In the genomic region with DNA sequence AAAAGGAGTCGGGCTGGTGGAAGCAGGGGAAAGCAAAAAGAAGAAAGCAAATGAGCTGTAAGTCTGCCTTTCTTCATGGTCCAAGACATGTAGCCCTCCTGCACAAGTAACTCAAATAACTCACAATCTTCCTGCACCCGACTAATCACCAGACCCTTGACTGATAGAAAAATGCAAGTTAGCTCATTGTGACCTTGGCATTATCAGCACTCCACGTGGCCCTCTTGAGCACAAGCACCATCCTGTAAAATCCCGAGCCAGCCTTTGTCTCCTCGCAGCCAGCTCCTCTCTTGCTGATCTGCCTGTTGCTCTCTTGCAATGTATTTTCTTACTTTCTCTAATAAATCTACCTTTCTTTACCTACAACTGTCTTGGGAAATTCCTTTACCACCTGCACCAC, we compare ENCODE assay signal across 19 cellular contexts. TPM values are rescaled to one million over a fixed set of nuclear protein-coding genes. Genes with fewer than 3 reads are reported as not detected.
DNase-seq lines count a peak whose midpoint lies in the region; ATAC-seq and TF ChIP-seq lines count a peak whose summit lies in the region.
"Had no signal": no experiment of that assay in that cellular context is flagged by ENCODE, and none has a peak within 500 bp of the region (broad histone marks: within the 10 kb centered on the region; RNA-seq: fewer than 3 reads in every experiment).

No MANE protein-coding gene starts in this region.

- H3K4me3 ChIP-seq in heart right ventricle: no peak overlapping the region
- H3K4me3 ChIP-seq in right atrium auricular region: no peak overlapping the region
- H3K4me3 ChIP-seq: GM23248 had no signal

- ATAC-seq in heart right ventricle (peak in 7 of 8 donors; percentile 61 to 79 (median 67)), HG03469 (IDR thresholded peaks at IDR 0.05; ENCODE audit: unreplicated experiment) (no peak)

- 30 to 36% methylated on average over 5 of the region's 5 CpGs for WGBS in heart right ventricle, 2 donors

- peaks cover 0 to 6% (median 0%) of the 10 kb centered on the region in 9 donors for H3K4me1 ChIP-seq in heart right ventricle
- H3K4me1 ChIP-seq in right atrium auricular region: no peaks in the 10 kb centered on the region
- H3K4me1 ChIP-seq: BE2C had no signal

- TF ChIP-seq CTCF in heart right ventricle (IDR thresholded peaks at IDR 0.05): no peak
- no peak for TF ChIP-seq CTCF in right atrium auricular region (IDR thresholded peaks at IDR 0.05)

- H3K36me3 ChIP-seq in heart right ventricle (no peaks in the 10 kb centered on the region), right atrium auricular region (no peaks in the 10 kb centered on the region)
- H3K36me3 ChIP-seq: BE2C had no signal

- DNase-seq in DMS 273 (lab: John Stamatoyannopoulos, UW; ENCODE audit: unreplicated experiment) (peak; percentile 39), DMS 273 treated with DMSO at 0.1 percent for 48 hours (lab: John Stamatoyannopoulos, UW) (no peak), heart right ventricle (peak in 1 of 2 donors; percentile 24), right atrium auricular region (ENCODE audit: low spot score) (no peak), NCI-H524 treated with DMSO at 0.1 percent for 48 hours (lab: John Stamatoyannopoulos, UW) (peak; percentile 86), T-helper 1 cell (no peak), HCEC 1CT (no peak)
- DNase-seq: BE2C; CD4-positive, alpha-beta T cell; GM23248; MV-4-11; NCI-H1694; NCI-H226; OCI-M1 had no signal

- H3K27me3 ChIP-seq in heart right ventricle (no peaks in the 10 kb centered on the region), right atrium auricular region (no peaks in the 10 kb centered on the region)
- H3K27me3 ChIP-seq: BE2C had no signal

- H3K27ac ChIP-seq in heart right ventricle (no peak overlapping the region), right atrium auricular region (no peak overlapping the region)
- H3K27ac ChIP-seq: 22Rv1, GM23248 had no signal

- intact Hi-C loops in heart right ventricle (cut with DNase I): no loop called here

- H3K9me3 ChIP-seq in heart right ventricle: no peaks in the 10 kb centered on the region
- no peaks in the 10 kb centered on the region for H3K9me3 ChIP-seq in right atrium auricular region
- H3K9me3 ChIP-seq: BE2C had no signal

RNA-seq across cellular contexts. Expression of a gene that starts 2.2 kb away (rescaled TPM):
- total RNA-seq in heart right ventricle: not detected
- not detected for polyA plus RNA-seq in heart right ventricle
- total RNA-seq in right atrium auricular region: not detected
- total RNA-seq: G401, GM23248, RPMI7951 had no signal
- polyA plus RNA-seq: AG04450, GM23248 had no signal

RNA-seq across cellular contexts. Expression of a gene that starts 33.7 kb away (rescaled TPM):
- total RNA-seq in heart right ventricle: 1 to 10 TPM in 2 of 10 donors, under 1 TPM in 5, not detected in 3; 0.36 to 1.1 (median 0.58) TPM
- under 1 TPM; 0.10 to 0.66 TPM for polyA plus RNA-seq in heart right ventricle
- total RNA-seq in right atrium auricular region: not detected
- total RNA-seq: G401, GM23248 had no signal

RNA-seq across cellular contexts. Expression of a gene that starts 53.6 kb away (rescaled TPM):
- total RNA-seq in heart right ventricle: 10 to 100 TPM; 42.5 to 57.8 (median 50.1) TPM
- 10 to 100 TPM; 10.5 to 51.1 TPM for polyA plus RNA-seq in heart right ventricle
- 10 to 100 TPM; 15.3 to 20.8 TPM for total RNA-seq in right atrium auricular region

RNA-seq across cellular contexts. Expression of a gene that starts 53.8 kb away (rescaled TPM):
- total RNA-seq in heart right ventricle (1 to 10 TPM; 3.5 to 9.8 (median 5.0) TPM), right atrium auricular region (1 to 10 TPM; 1.5 to 1.8 TPM)
- polyA plus RNA-seq in heart right ventricle: 1 to 10 TPM; 3.1 to 6.0 TPM
- total RNA-seq: G401 had no signal

Comparison
In these comparisons a context has a peak if more than half of its experiments do, and no peak if none do; other contexts are left out.
1. DNase-seq: peak in DMS 273 (single experiment) and NCI-H524 treated with DMSO at 0.1 percent for 48 hours (single experiment); none in DMS 273 treated with DMSO at 0.1 percent for 48 hours (single experiment), right atrium auricular region (single experiment), T-helper 1 cell (0 of 5) and HCEC 1CT (single experiment).